In genomic region chrX:104166735-104167436, GRCh38 we compare ENCODE assay signal across 8 cellular contexts. TPM values are rescaled to one million over a fixed set of nuclear protein-coding genes. Genes with fewer than 3 reads are reported as not detected.
A peak's percentile ranks its signal among the peaks of the same experiment; 100 is the strongest.
DNase-seq lines count a peak whose midpoint lies in the region; ATAC-seq and TF ChIP-seq lines count a peak whose summit lies in the region.

No MANE protein-coding gene starts in this region.

- H3K9me3 ChIP-seq in osteoblast (ENCODE audit: low read depth, low read length), result no peaks in the 10 kb centered on the region

- H3K36me3 ChIP-seq in osteoblast (ENCODE audit: insufficient read depth, low read length), result no peaks in the 10 kb centered on the region

- H3K4me2 ChIP-seq in osteoblast (ENCODE audit: insufficient read depth, low read length), result peak overlapping the region; percentile 76

- DNase-seq in OCI-M1 (lab: John Stamatoyannopoulos, UW), result peak; percentile 12
- no peak for DNase-seq in epithelial cell of esophagus (ENCODE audit: low read depth)
- peak; percentile 82 for DNase-seq in osteoblast (ENCODE audit: insufficient read length, low spot score, missing footprints)
- DNase-seq in superior temporal gyrus (ENCODE audit: extremely low spot score), result no peak

- peaks cover 4% of the 10 kb centered on the region for H4K20me1 ChIP-seq in osteoblast (ENCODE audit: insufficient read depth, low read length)

- H3K79me2 ChIP-seq in osteoblast (ENCODE audit: insufficient read depth, low read length), result peaks cover 45% of the 10 kb centered on the region

- peak; percentile 2 for ATAC-seq in GM21367 (IDR thresholded peaks at IDR 0.05; ENCODE audit: unreplicated experiment)
- ATAC-seq in GM18520 (IDR thresholded peaks at IDR 0.05; ENCODE audit: unreplicated experiment), result no peak
- no peak for ATAC-seq in GM21619 (IDR thresholded peaks at IDR 0.05; ENCODE audit: unreplicated experiment)
- ATAC-seq in HG03045 (IDR thresholded peaks at IDR 0.05; ENCODE audit: unreplicated experiment), result no peak

- peak overlapping the region; percentile 49 for H3K27ac ChIP-seq in osteoblast (ENCODE audit: low read depth, low read length)

- peak overlapping the region; percentile 81 for H2AFZ ChIP-seq in osteoblast (ENCODE audit: low read length)

- H3K4me3 ChIP-seq in epithelial cell of esophagus (ENCODE audit: low read length), result peak overlapping the region; percentile 70
- peak overlapping the region; percentile 81 for H3K4me3 ChIP-seq in osteoblast (ENCODE audit: insufficient read depth, low read length)

- peaks cover 3% of the 10 kb centered on the region for H3K27me3 ChIP-seq in osteoblast (ENCODE audit: insufficient read depth, low read length)

- peaks cover 6% of the 10 kb centered on the region for H3K4me1 ChIP-seq in osteoblast (ENCODE audit: insufficient read depth, low read length)

- TF ChIP-seq CTCF in epithelial cell of esophagus (IDR thresholded peaks at IDR 0.05; ENCODE audit: insufficient read depth, low read depth, low read length, missing control alignments) (no peak), osteoblast (IDR thresholded peaks at IDR 0.05; ENCODE audit: extremely low read depth, low read depth, low read length) (no peak)

RNA-seq across cellular contexts. Expression of gene FAM199X, which starts 0.6 kb away (rescaled TPM):
- total RNA-seq in osteoblast, result 20.3 and 22.4 TPM in 2 replicates

RNA-seq across cellular contexts. Expression of gene SLC25A53, which starts 10.1 kb away (rescaled TPM):
- 7.6 and 8.5 TPM in 2 replicates for total RNA-seq in osteoblast

RNA-seq across cellular contexts. Expression of gene ZCCHC18, which starts 54.6 kb away (rescaled TPM):
- total RNA-seq in osteoblast, result 0.29 and 1.1 TPM in 2 replicates

Comparison
In these comparisons a context has a peak if more than half of its experiments do, and no peak if none do; other contexts are left out.
1. DNase-seq: peak in OCI-M1 (single experiment) and osteoblast (single experiment); none in epithelial cell of esophagus (single experiment) and superior temporal gyrus (single experiment).